In genomic region chr1:109894823-109895719, GRCh38 we compare ENCODE assay signal across 17 cellular contexts. TPM values are rescaled to one million over a fixed set of nuclear protein-coding genes. Genes with fewer than 3 reads are reported as not detected.
DNase-seq lines count a peak whose midpoint lies in the region; ATAC-seq and TF ChIP-seq lines count a peak whose summit lies in the region.
"Had no signal": no experiment of that assay in that cellular context is flagged by ENCODE, and none has a peak within 500 bp of the region (broad histone marks: within the 10 kb centered on the region; RNA-seq: fewer than 3 reads in every experiment).

No MANE protein-coding gene starts in this region.

- H3K27ac Mint-ChIP-seq in activated T-helper 17 cell treated with anti-CD3 and anti-CD28 coated beads, Interleukin-2, amount 50 U/mL, for 72 hours = no peak overlapping the region
- H3K27ac Mint-ChIP-seq in stimulated activated naive CD8-positive, alpha-beta T cell treated with anti-CD3 and anti-CD28 coated beads, Interleukin-15, amount 100 ng/mL, for 72 hours = no peak overlapping the region
- H3K27ac Mint-ChIP-seq: activated CD4-positive, alpha-beta T cell treated with anti-CD3 and anti-CD28 coated beads, Interleukin-2, amount 10 ng/mL, durations not matched to agents 24 days and 14 days; T-helper 1 cell treated with Interleukin-12 subunit alpha and Interleukin-12 subunit beta and Interleukin-4 antibody, amounts not matched to agents 30 μg/mL and 1 μg/mL, for 36 hours had no signal

- H3K27me3 ChIP-seq in heart left ventricle = no peaks in the 10 kb centered on the region
- H3K27me3 ChIP-seq: esophagus squamous epithelium, testis had no signal

- intact Hi-C loops in heart left ventricle (cut with DNase I) (loop anchor here in 3 of 10 donors (1.0 to 5.0 kb wide), 3 partner anchors 15 to 103 kb away; partner anchors contain the start of gene CSF1 (in 1 of the 3)), left ventricle myocardium superior (cut with micrococcal nuclease) (no loop called here)

- CTCF ChIA-PET in HEK293 (lab: Yijun Ruan, JAX) = interaction anchor here (1.0 kb wide), 1 partner anchor 255 kb away, joined by 3 read pairs; no protein-coding TSS in a partner anchor

- TF ChIP-seq CTCF in heart left ventricle (IDR thresholded peaks at IDR 0.05) (no peak), HEK293 (tag by site-specific recombination; IDR thresholded peaks at IDR 0.05) (no peak)

- POLR2A ChIA-PET in HEK293 (lab: Yijun Ruan, JAX) = no interaction called here

- 79 to 85% (median 83%) methylated on average over 8 of the region's 8 CpGs for WGBS in heart left ventricle, 4 donors

- H3K36me3 Mint-ChIP-seq in activated T-helper 17 cell treated with anti-CD3 and anti-CD28 coated beads, Interleukin-2, amount 50 U/mL, for 72 hours (ENCODE audit: low read depth) = no peaks in the 10 kb centered on the region

- H3K4me1 Mint-ChIP-seq in activated T-helper 17 cell treated with anti-CD3 and anti-CD28 coated beads, Interleukin-2, amount 50 U/mL, for 72 hours = peaks cover 13% of the 10 kb centered on the region
- H3K4me1 Mint-ChIP-seq in stimulated activated naive CD8-positive, alpha-beta T cell treated with anti-CD3 and anti-CD28 coated beads, Interleukin-15, amount 100 ng/mL, for 72 hours = peaks cover 21% of the 10 kb centered on the region

- H3K27ac ChIP-seq in heart left ventricle (peak overlapping the region in 9 of 12 donors; percentile 11 to 83 (median 59)), HEK293 (ENCODE audit: extremely low read depth, low read depth, low read length) (no peak overlapping the region)
- H3K27ac ChIP-seq: testis had no signal

- H3K9me3 ChIP-seq in heart left ventricle (no peaks in the 10 kb centered on the region), HEK293 (ENCODE audit: control insufficient read depth, insufficient read depth, low read depth, low read length) (no peaks in the 10 kb centered on the region)
- H3K9me3 ChIP-seq: esophagus squamous epithelium, testis had no signal

- no peak for TF ChIP-seq POLR2A in heart left ventricle (IDR thresholded peaks at IDR 0.05)

- DNase-seq in heart left ventricle = no peak
- no peak for DNase-seq in left ventricle myocardium superior
- no peak for DNase-seq in stimulated activated naive CD8-positive, alpha-beta T cell treated with anti-CD3 and anti-CD28 coated beads, Interleukin-15, amount 100 ng/mL, for 72 hours
- DNase-seq in stimulated activated CD4-positive, alpha-beta T cell treated with anti-CD3 and anti-CD28 coated beads, Interleukin-2, amount 100 ng/mL, for 24 hours = no peak
- no peak for DNase-seq in stimulated activated naive CD4-positive, alpha-beta T cell treated with Interleukin-2 at 50 U/mL for 16 hours (lab: John Stamatoyannopoulos, UW)
- DNase-seq in GM19238 (ENCODE audit: insufficient read length, low spot score) = no peak
- DNase-seq: esophagus squamous epithelium, H7, hypothalamus, NCI-H1417, NCI-H510A, testis had no signal

- H3K9me3 Mint-ChIP-seq in activated T-helper 17 cell treated with anti-CD3 and anti-CD28 coated beads, Interleukin-2, amount 50 U/mL, for 72 hours = no peaks in the 10 kb centered on the region
- no peaks in the 10 kb centered on the region for H3K9me3 Mint-ChIP-seq in stimulated activated naive CD8-positive, alpha-beta T cell treated with anti-CD3 and anti-CD28 coated beads, Interleukin-15, amount 100 ng/mL, for 72 hours
- H3K9me3 Mint-ChIP-seq: activated CD4-positive, alpha-beta T cell treated with anti-CD3 and anti-CD28 coated beads, Interleukin-2, amount 10 ng/mL, durations not matched to agents 24 days and 14 days; T-helper 1 cell treated with Interleukin-12 subunit alpha and Interleukin-12 subunit beta and Interleukin-4 antibody, amounts not matched to agents 30 μg/mL and 1 μg/mL, for 36 hours had no signal

- H3K27me3 Mint-ChIP-seq in activated T-helper 17 cell treated with anti-CD3 and anti-CD28 coated beads, Interleukin-2, amount 50 U/mL, for 72 hours = no peaks in the 10 kb centered on the region
- H3K27me3 Mint-ChIP-seq in stimulated activated naive CD8-positive, alpha-beta T cell treated with anti-CD3 and anti-CD28 coated beads, Interleukin-15, amount 100 ng/mL, for 72 hours = no peaks in the 10 kb centered on the region
- H3K27me3 Mint-ChIP-seq: activated CD4-positive, alpha-beta T cell treated with anti-CD3 and anti-CD28 coated beads, Interleukin-2, amount 10 ng/mL, durations not matched to agents 24 days and 14 days had no signal

- no peak overlapping the region for H3K4me3 ChIP-seq in heart left ventricle
- no peak overlapping the region for H3K4me3 ChIP-seq in HEK293 (ENCODE audit: low read depth, low read length)
- H3K4me3 ChIP-seq: esophagus squamous epithelium, skin epidermis, testis had no signal

- H3K4me1 ChIP-seq in heart left ventricle = peaks cover 0 to 82% (median 55%) of the 10 kb centered on the region in 12 donors
- H3K4me1 ChIP-seq in HEK293 (ENCODE audit: control insufficient read depth, insufficient read depth, low read length) = no peaks in the 10 kb centered on the region

- no peak overlapping the region for H3K4me3 Mint-ChIP-seq in activated T-helper 17 cell treated with anti-CD3 and anti-CD28 coated beads, Interleukin-2, amount 50 U/mL, for 72 hours
- no peak overlapping the region for H3K4me3 Mint-ChIP-seq in stimulated activated naive CD8-positive, alpha-beta T cell treated with anti-CD3 and anti-CD28 coated beads, Interleukin-15, amount 100 ng/mL, for 72 hours
- H3K4me3 Mint-ChIP-seq: activated CD4-positive, alpha-beta T cell treated with anti-CD3 and anti-CD28 coated beads, Interleukin-2, amount 10 ng/mL, durations not matched to agents 24 days and 14 days; T-helper 1 cell treated with Interleukin-12 subunit alpha and Interleukin-12 subunit beta and Interleukin-4 antibody, amounts not matched to agents 30 μg/mL and 1 μg/mL, for 36 hours had no signal

- H3K36me3 ChIP-seq in heart left ventricle = no peaks in the 10 kb centered on the region
- H3K36me3 ChIP-seq in HEK293 (ENCODE audit: control insufficient read depth in 2 of 2, insufficient read depth in 1 of 2, low read length in 2 of 2) = no peaks in the 10 kb centered on the region
- H3K36me3 ChIP-seq: esophagus squamous epithelium had no signal

- ATAC-seq in heart left ventricle (no peak), left ventricle myocardium superior (no peak)
- peak; percentile 5 for ATAC-seq in activated T-helper 17 cell treated with anti-CD3 and anti-CD28 coated beads, Interleukin-2, amount 50 U/mL, for 72 hours (replicated peaks)
- ATAC-seq in stimulated activated naive CD8-positive, alpha-beta T cell treated with anti-CD3 and anti-CD28 coated beads, Interleukin-15, amount 100 ng/mL, for 72 hours = peak; percentile 39

TF ChIP-seq in HEK293, 187 proteins besides CTCF, POLR2A, EP300 and RAD21:
- TF ChIP-seq KLF16 (tag by site-specific recombination; IDR thresholded peaks at IDR 0.05) (no peak), EGR2 (tag by site-specific recombination; IDR thresholded peaks at IDR 0.05; ENCODE audit: low read depth) (peak; percentile 92), ZIC2 (tag by site-specific recombination; IDR thresholded peaks at IDR 0.05) (0 out of 2 replicates have a peak, but pooled peaks have one; percentile 23), ZFHX2 (tag by site-specific recombination; conservative IDR thresholded peaks at IDR 0.05) (peak; percentile 86), ZNF48 (tag by site-specific recombination; IDR thresholded peaks at IDR 0.05) (no peak)
TF ChIP-seq in HEK293: peak in this region for 3.

RNA-seq across cellular contexts. Expression of gene CSF1, which starts 15.6 kb away (rescaled TPM):
- total RNA-seq in heart left ventricle = 10 to 100 TPM in 8 of 9 donors, 1 to 10 TPM in 1; 9.0 to 64.8 (median 14.5) TPM
- polyA plus RNA-seq in heart left ventricle = 1 to 10 TPM; 9.1 to 9.9 TPM
- total RNA-seq in left ventricle myocardium superior = 14.9 TPM
- 10 to 100 TPM; 46.8 to 95.4 TPM for total RNA-seq in activated T-helper 17 cell treated with anti-CD3 and anti-CD28 coated beads, Interleukin-2, amount 50 U/mL, for 72 hours

Comparison
In these comparisons a context has a peak if more than half of its experiments do, and no peak if none do; other contexts are left out.
1. ATAC-seq: peak in activated T-helper 17 cell treated with anti-CD3 and anti-CD28 coated beads, Interleukin-2, amount 50 U/mL, for 72 hours (single experiment) and stimulated activated naive CD8-positive, alpha-beta T cell treated with anti-CD3 and anti-CD28 coated beads, Interleukin-15, amount 100 ng/mL, for 72 hours (single experiment); none in heart left ventricle (0 of 4) and left ventricle myocardium superior (single experiment).